Comparison of ENCODE assay signal across 11 cellular contexts in the genomic region with DNA sequence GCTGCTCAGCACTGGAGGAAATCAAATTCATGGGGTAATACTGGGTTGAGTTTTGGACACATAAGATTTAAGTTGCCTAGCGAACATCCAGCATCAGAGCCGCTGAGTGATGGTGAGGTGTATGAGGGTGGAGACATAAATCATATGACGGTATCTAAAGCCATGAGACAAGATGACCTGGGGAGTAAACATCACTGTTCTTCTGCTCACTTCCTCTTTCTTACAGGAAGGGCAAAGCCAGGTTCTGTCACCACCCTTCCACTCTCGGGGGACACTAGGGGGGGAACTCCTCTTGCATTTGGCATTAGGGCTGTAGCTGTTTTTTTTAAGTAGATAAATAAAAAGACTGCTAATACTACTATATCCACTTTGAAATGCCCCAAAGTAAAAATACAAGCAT. TPM values are rescaled to one million over a fixed set of nuclear protein-coding genes. Genes with fewer than 3 reads are reported as not detected.
A peak's percentile ranks its signal among the peaks of the same experiment; 100 is the strongest.
DNase-seq lines count a peak whose midpoint lies in the region; ATAC-seq and TF ChIP-seq lines count a peak whose summit lies in the region.
"Had no signal": no experiment of that assay in that cellular context is flagged by ENCODE, and none has a peak within 500 bp of the region (broad histone marks: within the 10 kb centered on the region; RNA-seq: fewer than 3 reads in every experiment).

No MANE protein-coding gene starts in this region.

- POLR2A ChIA-PET in naive thymus-derived CD4-positive, alpha-beta T cell (lab: Charles Lee) = interaction anchor here (0.6 kb wide), 1 partner anchor 34 kb away, joined by 3 read pairs; no protein-coding TSS in a partner anchor

- H3K9me3 Mint-ChIP-seq in naive thymus-derived CD4-positive, alpha-beta T cell = no peaks in the 10 kb centered on the region
- H3K9me3 Mint-ChIP-seq: neural progenitor cell had no signal

- H3K4me1 Mint-ChIP-seq in naive thymus-derived CD4-positive, alpha-beta T cell = peaks cover 0 to 20% (median 7%) of the 10 kb centered on the region in 7 donors
- H3K4me1 Mint-ChIP-seq: neural progenitor cell had no signal

- H3K27me3 Mint-ChIP-seq in naive thymus-derived CD4-positive, alpha-beta T cell = no peaks in the 10 kb centered on the region

- peak overlapping the region in 8 of 9 donors; percentile 2 to 86 (median 47) for H3K27ac Mint-ChIP-seq in naive thymus-derived CD4-positive, alpha-beta T cell
- H3K27ac Mint-ChIP-seq: neural progenitor cell had no signal

- ATAC-seq in GM18868 (IDR thresholded peaks at IDR 0.05; ENCODE audit: unreplicated experiment) (peak; percentile 99), HG02588 (IDR thresholded peaks at IDR 0.05; ENCODE audit: unreplicated experiment) (peak; percentile 80)
- peak; percentile 83 for ATAC-seq in naive thymus-derived CD4-positive, alpha-beta T cell
- ATAC-seq: Panc1 had no signal

- DNase-seq in KG1 (lab: John Stamatoyannopoulos, UW) (peak; percentile 2), OCI-M2 (lab: John Stamatoyannopoulos, UW; ENCODE audit: unreplicated experiment) (no peak), stomach (no peak), NCI-H1105 (lab: John Stamatoyannopoulos, UW) (no peak)
- no peak for DNase-seq in naive thymus-derived CD4-positive, alpha-beta T cell
- DNase-seq: activated effector memory CD4-positive, alpha-beta T cell treated with Interleukin-2 at 50 U/mL for 16 hours had no signal

- H3K4me3 ChIP-seq in naive thymus-derived CD4-positive, alpha-beta T cell (ENCODE audit: low read length) = no peak overlapping the region
- no peak overlapping the region for H3K4me3 ChIP-seq in stomach
- H3K4me3 ChIP-seq: neural progenitor cell had no signal

- TF ChIP-seq EP300 in stomach (IDR thresholded peaks at IDR 0.05) = no peak

- H3K4me3 Mint-ChIP-seq in naive thymus-derived CD4-positive, alpha-beta T cell = no peak overlapping the region
- H3K4me3 Mint-ChIP-seq: neural progenitor cell had no signal

- CTCF ChIA-PET in naive thymus-derived CD4-positive, alpha-beta T cell (lab: Charles Lee) = no interaction called here

- intact Hi-C loops in naive thymus-derived CD4-positive, alpha-beta T cell (cut with micrococcal nuclease) = no loop called here
- intact Hi-C loops in stomach (cut with DNase I; ENCODE audit: low total_unique reads) = no loop called here

- H3K36me3 ChIP-seq in naive thymus-derived CD4-positive, alpha-beta T cell (ENCODE audit: control insufficient read depth in 2 of 3, insufficient read depth in 3 of 3, low read length in 3 of 3) = peaks cover 29 to 90% (median 36%) of the 10 kb centered on the region in 3 experiments
- peaks cover 73 to 100% (median 98%) of the 10 kb centered on the region in 4 donors for H3K36me3 ChIP-seq in stomach

- H3K27me3 ChIP-seq in naive thymus-derived CD4-positive, alpha-beta T cell (ENCODE audit: control insufficient read depth in 2 of 2, insufficient read depth in 2 of 2, low read length in 2 of 2) = no peaks in the 10 kb centered on the region
- no peaks in the 10 kb centered on the region for H3K27me3 ChIP-seq in stomach
- H3K27me3 ChIP-seq: neural progenitor cell had no signal

- H3K9me3 ChIP-seq in naive thymus-derived CD4-positive, alpha-beta T cell (ENCODE audit: control insufficient read depth in 2 of 3, low read length in 3 of 3) = no peaks in the 10 kb centered on the region
- H3K9me3 ChIP-seq in stomach = no peaks in the 10 kb centered on the region

- WGBS in stomach, 5 donors = 82 to 93% (median 91%) methylated on average over 4 of the region's 4 CpGs

- H3K36me3 Mint-ChIP-seq in naive thymus-derived CD4-positive, alpha-beta T cell = peaks cover 31 to 60% (median 42%) of the 10 kb centered on the region in 5 donors

- H3K27ac ChIP-seq in naive thymus-derived CD4-positive, alpha-beta T cell (ENCODE audit: low read depth, low read length) = no peak overlapping the region
- no peak overlapping the region for H3K27ac ChIP-seq in stomach
- H3K27ac ChIP-seq: neural progenitor cell had no signal

- TF ChIP-seq POLR2A in stomach (IDR thresholded peaks at IDR 0.05) = no peak

- TF ChIP-seq CTCF in stomach (IDR thresholded peaks at IDR 0.05) = no peak

- no peaks in the 10 kb centered on the region for H3K4me1 ChIP-seq in naive thymus-derived CD4-positive, alpha-beta T cell (ENCODE audit: control insufficient read depth in 2 of 2, insufficient read depth in 2 of 2, low read length in 2 of 2)
- H3K4me1 ChIP-seq in stomach = peaks cover 0 to 6% (median 0%) of the 10 kb centered on the region in 4 donors
- H3K4me1 ChIP-seq: neural progenitor cell had no signal

RNA-seq across cellular contexts. Expression of gene PRDM4, which starts 24.0 kb away (rescaled TPM):
- total RNA-seq in naive thymus-derived CD4-positive, alpha-beta T cell = 10 to 100 TPM; 32.4 to 41.3 (median 36.4) TPM
- polyA plus RNA-seq in naive thymus-derived CD4-positive, alpha-beta T cell = 10 to 100 TPM; 16.5 to 28.5 TPM
- total RNA-seq in stomach = 100 to 1,000 TPM in 3 of 5 donors, 10 to 100 TPM in 2; 24.6 to 207 (median 104) TPM
- 10 to 100 TPM in 1 of 3 donors, 1 to 10 TPM in 2; 8.3 to 11.5 (median 9.3) TPM for polyA plus RNA-seq in stomach

RNA-seq across cellular contexts. Expression of gene ASCL4, which starts 37.6 kb away (rescaled TPM):
- total RNA-seq in naive thymus-derived CD4-positive, alpha-beta T cell = not detected
- polyA plus RNA-seq in naive thymus-derived CD4-positive, alpha-beta T cell = not detected
- total RNA-seq in stomach = not detected
- under 1 TPM in 1 of 3 donors, not detected in 2; 0.10 TPM for polyA plus RNA-seq in stomach
- total RNA-seq: H4 had no signal

RNA-seq across cellular contexts. Expression of gene PWP1, which starts 51.3 kb away (rescaled TPM):
- total RNA-seq in naive thymus-derived CD4-positive, alpha-beta T cell = 10 to 100 TPM; 20.9 to 42.5 (median 25.7) TPM
- 10 to 100 TPM; 63.1 to 65.3 TPM for polyA plus RNA-seq in naive thymus-derived CD4-positive, alpha-beta T cell
- total RNA-seq in stomach = 100 to 1,000 TPM in 1 of 5 donors, 10 to 100 TPM in 4; 38.1 to 101 (median 52.0) TPM
- 10 to 100 TPM; 19.4 to 24.7 (median 21.9) TPM for polyA plus RNA-seq in stomach
